11 cellular contexts compared by ENCODE assay signal in the genomic region with DNA sequence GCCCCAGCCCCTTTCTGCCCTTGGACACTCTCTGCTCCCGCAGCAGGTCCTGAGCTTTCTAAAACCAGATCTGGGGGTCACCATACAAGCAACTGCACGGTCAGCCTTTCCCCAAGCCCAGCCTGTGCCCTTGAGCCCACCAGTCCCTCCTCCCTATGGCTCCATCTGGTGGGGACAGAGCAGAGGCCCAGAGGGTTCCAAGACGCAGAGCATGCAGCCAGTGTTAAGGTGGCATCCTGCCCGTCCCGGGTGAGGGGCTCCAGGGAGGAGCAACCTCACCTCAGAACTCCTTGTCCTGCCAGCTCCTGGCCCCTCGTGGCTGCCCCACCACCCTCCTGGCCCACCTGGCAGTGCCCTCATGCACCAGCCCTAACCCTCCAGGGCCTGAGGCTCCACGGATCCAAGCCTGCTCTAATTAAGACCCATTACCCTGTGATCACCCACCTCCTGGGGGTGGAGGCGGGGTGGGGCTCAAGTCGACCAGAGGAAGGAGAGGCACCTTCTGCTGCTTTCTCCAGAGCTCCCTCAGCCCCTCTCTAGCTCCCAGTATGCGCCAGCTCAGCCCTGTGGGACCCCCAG. TPM values are rescaled to one million over a fixed set of nuclear protein-coding genes. Genes with fewer than 3 reads are reported as not detected.
DNase-seq lines count a peak whose midpoint lies in the region; ATAC-seq and TF ChIP-seq lines count a peak whose summit lies in the region.
"Had no signal": no experiment of that assay in that cellular context is flagged by ENCODE, and none has a peak within 500 bp of the region (broad histone marks: within the 10 kb centered on the region; RNA-seq: fewer than 3 reads in every experiment).

No MANE protein-coding gene starts in this region.

- H3K27me3 ChIP-seq in H7 (ENCODE audit: control insufficient read depth, insufficient read depth, low read length) = peaks cover 4% of the 10 kb centered on the region

- DNase-seq in AG08395 (ENCODE audit: low spot score) = peak; percentile 41
- DNase-seq in H7 = peak; percentile 92
- DNase-seq in left ventricle myocardium superior = no peak
- DNase-seq: activated CD4-positive, alpha-beta T cell treated with anti-CD3 and anti-CD28 coated beads for 4 hours; immature natural killer cell; NCI-H187 had no signal

- no peak overlapping the region for H3K4me3 ChIP-seq in H7 (ENCODE audit: insufficient read depth, low read depth, low read length)

- no peak for TF ChIP-seq POLR2A in GM18505 (IDR thresholded peaks at IDR 0.05; ENCODE audit: borderline replicate concordance, extremely low read depth, insufficient read depth, insufficient read length)

- H3K36me3 ChIP-seq in H7 (replicated peaks; ENCODE audit: control insufficient read depth, insufficient read depth, low read length) = no peaks in the 10 kb centered on the region

- peak; percentile 74 for ATAC-seq in SK-N-SH treated with all-trans-retinoic acid at 6 μM for 48 hours
- ATAC-seq in left ventricle myocardium superior = peak; percentile 33
- ATAC-seq in GM18505 (IDR thresholded peaks at IDR 0.05; ENCODE audit: unreplicated experiment) = no peak
- ATAC-seq in HG03442 (IDR thresholded peaks at IDR 0.05; ENCODE audit: unreplicated experiment) = no peak
- ATAC-seq in HG03378 (IDR thresholded peaks at IDR 0.05; ENCODE audit: unreplicated experiment) = no peak
- no peak for ATAC-seq in GM21529 (IDR thresholded peaks at IDR 0.05; ENCODE audit: unreplicated experiment)

- intact Hi-C loops in left ventricle myocardium superior (cut with micrococcal nuclease) = no loop called here

TF ChIP-seq in SK-N-SH treated with all-trans-retinoic acid at 6 μM for 48 hours, 23 proteins besides CTCF, POLR2A, EP300 and RAD21:
- TF ChIP-seq ZFP30 (CRISPR knock-in tag; IDR thresholded peaks at IDR 0.05) (no peak), OSR1 (CRISPR knock-in tag; IDR thresholded peaks at IDR 0.05) (no peak), CSDC2 (CRISPR knock-in tag; IDR thresholded peaks at IDR 0.05) (no peak), GLIS3 (CRISPR knock-in tag; IDR thresholded peaks at IDR 0.05) (no peak)

RNA-seq across cellular contexts. Expression of a gene that starts 8.5 kb away (rescaled TPM):
- total RNA-seq in H7 (2014; rRNA removed; shearing (Covaris generic)) = 0.78 and 0.83 TPM in 2 replicates
- 0.12 TPM for total RNA-seq in left ventricle myocardium superior

RNA-seq across cellular contexts. Expression of a gene that starts 27.8 kb away (rescaled TPM):
- 237 and 308 TPM in 2 replicates for total RNA-seq in H7 (2014; rRNA removed; shearing (Covaris generic))
- total RNA-seq in left ventricle myocardium superior = 248 TPM

RNA-seq across cellular contexts. Expression of a gene that starts 34.3 kb away (rescaled TPM):
- total RNA-seq in H7 (2014; rRNA removed; shearing (Covaris generic)) = 6.8 and 25.3 TPM in 2 replicates
- total RNA-seq in left ventricle myocardium superior = 82.3 TPM

Comparison
In these comparisons a context has a peak if more than half of its experiments do, and no peak if none do; other contexts are left out.
1. ATAC-seq: peak in SK-N-SH treated with all-trans-retinoic acid at 6 μM for 48 hours (single experiment) and left ventricle myocardium superior (single experiment); none in GM18505 (single experiment), HG03442 (single experiment), HG03378 (single experiment) and GM21529 (single experiment).